Comparison of ENCODE assay signal across 33 cellular contexts in the genomic region with DNA sequence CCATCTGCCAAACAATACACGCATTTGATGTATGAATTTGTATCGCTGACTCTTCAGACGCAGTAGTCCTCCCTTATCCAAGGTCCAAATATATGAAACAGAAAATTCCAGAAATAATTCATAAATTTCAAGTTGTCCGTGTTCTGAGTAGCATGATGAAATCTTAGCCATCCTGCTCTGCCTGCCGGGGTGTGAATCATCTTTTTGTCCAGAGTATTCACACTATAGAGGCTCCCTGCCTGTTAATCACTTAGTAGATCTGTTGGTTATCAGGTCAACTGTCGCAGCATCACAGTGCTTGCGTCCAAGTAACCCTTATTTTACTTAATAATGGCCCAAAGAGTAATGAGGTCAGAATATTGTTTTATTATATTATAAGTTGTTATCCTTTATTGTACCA.
"Had no signal": no experiment of that assay in that cellular context is flagged by ENCODE, and none has a peak within 500 bp of the region (broad histone marks: within the 10 kb centered on the region; RNA-seq: fewer than 3 reads in every experiment).

No MANE protein-coding gene starts in this region.

- H3K27ac ChIP-seq: adrenal gland, ascending aorta, cardiac muscle cell, VCaP had no signal

- H3K4me1 ChIP-seq: adrenal gland, ascending aorta had no signal

- H3K36me3 ChIP-seq: adrenal gland, ascending aorta, cardiac muscle cell had no signal

- H3K9me3 ChIP-seq: adrenal gland, ascending aorta had no signal

- ATAC-seq: activated CD8-positive, alpha-beta T cell treated with anti-CD3 and anti-CD28 coated beads for 36 hours; activated naive CD4-positive, alpha-beta T cell treated with anti-CD3 and anti-CD28 coated beads, Interleukin-2, amount 50 U/mL, for 72 hours; activated T-cell treated with anti-CD3 and anti-CD28 coated beads, Interleukin-2, amount 50 U/mL, for 4 hours; activated T-cell treated with anti-CD3 and anti-CD28 coated beads, Interleukin-2, amount 50 U/mL, for 72 hours; activated T-helper 17 cell treated with anti-CD3 and anti-CD28 coated beads, Interleukin-2, amount 50 U/mL, for 72 hours had no signal

- H3K27me3 ChIP-seq: adrenal gland, ascending aorta, cardiac muscle cell had no signal

- DNase-seq: activated B cell treated with CpG ODN at 0.5 μM for 24 hours; activated CD4-positive, alpha-beta memory T cell treated with anti-CD3 and anti-CD28 coated beads for 36 hours; activated CD4-positive, alpha-beta T cell treated with anti-CD3 and anti-CD28 coated beads for 4 hours; activated CD4-positive, alpha-beta T cell treated with anti-CD3 and anti-CD28 coated beads, Interleukin-2, amount 10 ng/mL, durations not matched to agents 24 days and 14 days; activated CD4-positive, alpha-beta T cell treated with anti-CD3 and anti-CD28 coated beads, Interleukin-2, amount 50 U/mL, for 1 hour; activated CD4-positive, alpha-beta T cell treated with anti-CD3 and anti-CD28 coated beads, Interleukin-2, amount 50 U/mL, for 4 hours; activated CD4-positive, CD25-positive, alpha-beta regulatory T cell treated with anti-CD3 and anti-CD28 coated beads, Interleukin-2, amount 50 U/mL, for 72 hours; activated CD8-positive, alpha-beta memory T cell treated with anti-CD3 and anti-CD28 coated beads, Interleukin-2, amount 50 U/mL, for 4 hours; activated CD8-positive, alpha-beta T cell treated with anti-CD3 and anti-CD28 coated beads for 36 hours; activated effector memory CD4-positive, alpha-beta T cell treated with anti-CD3 and anti-CD28 coated beads, Interleukin-2, amount 50 U/mL, for 16 hours; activated gamma-delta T cell treated with Interleukin-2 at 50 U/mL for 16 hours; activated naive CD4-positive, alpha-beta T cell; activated naive CD4-positive, alpha-beta T cell treated with anti-CD3 and anti-CD28 coated beads for 36 hours; activated naive CD4-positive, alpha-beta T cell treated with anti-CD3 and anti-CD28 coated beads, Interleukin-2, amount 50 U/mL, for 16 hours; activated naive CD8-positive, alpha-beta T cell treated with anti-CD3 and anti-CD28 coated beads for 36 hours; activated T-cell treated with anti-CD3 and anti-CD28 coated beads for 4 hours; activated T-cell treated with anti-CD3 and anti-CD28 coated beads, Interleukin-2, amount 50 U/mL, for 1 hour; activated T-cell treated with anti-CD3 and anti-CD28 coated beads, Interleukin-2, amount 50 U/mL, for 4 hours; activated T-cell treated with anti-CD3 and anti-CD28 coated beads, Interleukin-2, amount 50 U/mL, for 72 hours; adrenal gland; amygdala; anterior cingulate cortex; caudate nucleus; cerebellar nuclear complex; T-helper 1 cell; T-helper 2 cell; T-helper 9 cell had no signal

- FAIRE-seq: TTC549 had no signal

- H3K4me3 ChIP-seq: adrenal gland, ascending aorta, cardiac muscle cell had no signal
